Comparison of ENCODE assay signal across 27 cellular contexts in genomic region chr5:36175043-36175442, GRCh38. TPM values are rescaled to one million over a fixed set of nuclear protein-coding genes. Genes with fewer than 3 reads are reported as not detected.
A peak's percentile ranks its signal among the peaks of the same experiment; 100 is the strongest.
DNase-seq lines count a peak whose midpoint lies in the region; ATAC-seq and TF ChIP-seq lines count a peak whose summit lies in the region.
"Had no signal": no experiment of that assay in that cellular context is flagged by ENCODE, and none has a peak within 500 bp of the region (broad histone marks: within the 10 kb centered on the region; RNA-seq: fewer than 3 reads in every experiment).

No MANE protein-coding gene starts in this region.

- H3K4me3 ChIP-seq in GM23338: no peak overlapping the region
- H3K4me3 ChIP-seq: A549, BLaER1, GM12878, K562, SJCRH30 had no signal

- peaks cover 45% of the 10 kb centered on the region for H3K36me3 ChIP-seq in GM23338 (ENCODE audit: insufficient read depth)

- no peaks in the 10 kb centered on the region for H3F3A ChIP-seq in GM23338 (replicated peaks; ENCODE audit: low read depth)

- H3K27me3 Mint-ChIP-seq in GM23338 (ENCODE audit: insufficient read depth, low read depth, poor library complexity) (no peaks in the 10 kb centered on the region), WTC11 (ENCODE audit: low read depth) (no peaks in the 10 kb centered on the region), progenitor cell of endocrine pancreas (no peaks in the 10 kb centered on the region)
- H3K27me3 Mint-ChIP-seq in activated naive CD4-positive, alpha-beta T cell treated with anti-CD3 and anti-CD28 coated beads for 36 hours (ENCODE audit: low read depth): no peaks in the 10 kb centered on the region
- H3K27me3 Mint-ChIP-seq: CD4-positive, alpha-beta T cell had no signal

- H2AFZ ChIP-seq in GM23338: no peak overlapping the region

- POLR2A ChIA-PET in WTC11 (lab: Charles Lee): no interaction called here

- H3K27me3 ChIP-seq in GM23338 (ENCODE audit: insufficient read depth) (no peaks in the 10 kb centered on the region), layer of hippocampus (ENCODE audit: control insufficient read depth, insufficient read depth, low read length) (no peaks in the 10 kb centered on the region)
- H3K27me3 ChIP-seq: BLaER1, SJCRH30 had no signal

- peak overlapping the region; percentile 77 for H3K27ac Mint-ChIP-seq in GM23338
- peak overlapping the region; percentile 55; the same call in 1 of the 2 replicates for H3K27ac Mint-ChIP-seq in WTC11
- H3K27ac Mint-ChIP-seq in progenitor cell of endocrine pancreas: peak overlapping the region; percentile 15
- no peak overlapping the region for H3K27ac Mint-ChIP-seq in activated naive CD4-positive, alpha-beta T cell treated with anti-CD3 and anti-CD28 coated beads for 36 hours
- H3K27ac Mint-ChIP-seq: CD4-positive, alpha-beta T cell had no signal

- intact Hi-C loops in activated naive CD4-positive, alpha-beta T cell treated with anti-CD3 and anti-CD28 coated beads for 36 hours (cut with micrococcal nuclease): no loop called here

- H4K20me1 ChIP-seq in GM23338 (replicated peaks; ENCODE audit: insufficient read depth): no peaks in the 10 kb centered on the region; the same call in 1 of the 2 replicates
- H4K20me1 ChIP-seq: BLaER1 had no signal

- H3K9me2 ChIP-seq in GM23338 (ENCODE audit: insufficient read depth): no peaks in the 10 kb centered on the region

- H3K27ac ChIP-seq in GM23338 (ENCODE audit: low read depth) (no peak overlapping the region; the same call in 1 of the 2 replicates), layer of hippocampus (ENCODE audit: low read depth, low read length) (peak overlapping the region; percentile 39)
- H3K27ac ChIP-seq: A549, BLaER1, HL-60, SJCRH30 had no signal

- no peaks in the 10 kb centered on the region for H3K9me3 Mint-ChIP-seq in GM23338
- no peaks in the 10 kb centered on the region for H3K9me3 Mint-ChIP-seq in WTC11
- H3K9me3 Mint-ChIP-seq in progenitor cell of endocrine pancreas (ENCODE audit: low read depth): no peaks in the 10 kb centered on the region
- no peaks in the 10 kb centered on the region for H3K9me3 Mint-ChIP-seq in activated naive CD4-positive, alpha-beta T cell treated with anti-CD3 and anti-CD28 coated beads for 36 hours
- H3K9me3 Mint-ChIP-seq: CD4-positive, alpha-beta T cell had no signal

- CTCF ChIA-PET in WTC11 (lab: Charles Lee): no interaction called here
- CTCF ChIA-PET in activated naive CD4-positive, alpha-beta T cell treated with anti-CD3 and anti-CD28 coated beads for 36 hours (lab: Charles Lee): interaction anchor here (0.6 kb wide), 1 partner anchor 47 kb away, joined by 3 read pairs; no protein-coding TSS in a partner anchor

- H3K4me3 Mint-ChIP-seq in GM23338 (no peak overlapping the region), WTC11 (no peak overlapping the region), progenitor cell of endocrine pancreas (ENCODE audit: low read depth) (no peak overlapping the region)
- no peak overlapping the region for H3K4me3 Mint-ChIP-seq in activated naive CD4-positive, alpha-beta T cell treated with anti-CD3 and anti-CD28 coated beads for 36 hours
- H3K4me3 Mint-ChIP-seq: CD4-positive, alpha-beta T cell had no signal

- H3K4me1 Mint-ChIP-seq in GM23338: no peaks in the 10 kb centered on the region
- H3K4me1 Mint-ChIP-seq in WTC11: no peaks in the 10 kb centered on the region
- peaks cover 5% of the 10 kb centered on the region for H3K4me1 Mint-ChIP-seq in progenitor cell of endocrine pancreas (ENCODE audit: low read depth)
- no peaks in the 10 kb centered on the region for H3K4me1 Mint-ChIP-seq in activated naive CD4-positive, alpha-beta T cell treated with anti-CD3 and anti-CD28 coated beads for 36 hours (ENCODE audit: low read depth)

- TF ChIP-seq CTCF in GM23338 (conservative IDR thresholded peaks at IDR 0.05; ENCODE audit: low read depth in 2 of 2): no peak
- no peak for TF ChIP-seq CTCF in WTC11 (IDR thresholded peaks at IDR 0.05)
- no peak for TF ChIP-seq CTCF in progenitor cell of endocrine pancreas (IDR thresholded peaks at IDR 0.05; ENCODE audit: unreplicated experiment)

- H3K36me3 Mint-ChIP-seq in GM23338 (ENCODE audit: low read depth): peaks cover 78% of the 10 kb centered on the region
- H3K36me3 Mint-ChIP-seq in WTC11: peaks cover 61% of the 10 kb centered on the region
- peaks cover 14% of the 10 kb centered on the region for H3K36me3 Mint-ChIP-seq in progenitor cell of endocrine pancreas (ENCODE audit: insufficient read depth)
- H3K36me3 Mint-ChIP-seq in activated naive CD4-positive, alpha-beta T cell treated with anti-CD3 and anti-CD28 coated beads for 36 hours (ENCODE audit: low read depth): peaks cover 32% of the 10 kb centered on the region

- no peak for ATAC-seq in GM23338
- no peak for ATAC-seq in WTC11
- ATAC-seq: A549, GM12878, HepG2, K562 had no signal

- H3K4me1 ChIP-seq in GM23338 (ENCODE audit: insufficient read depth): no peaks in the 10 kb centered on the region
- H3K4me1 ChIP-seq: A549 had no signal

- no peaks in the 10 kb centered on the region for H3K79me2 ChIP-seq in GM23338 (replicated peaks; ENCODE audit: insufficient read depth)

- H3K4me2 ChIP-seq in GM23338: no peak overlapping the region
- H3K4me2 ChIP-seq: A549, BLaER1 had no signal

- DNase-seq in GM23338 (ENCODE audit: low spot score): no peak
- no peak for DNase-seq in WTC11 (ENCODE audit: low spot score)
- no peak for DNase-seq in progenitor cell of endocrine pancreas (ENCODE audit: low spot score, unreplicated experiment)
- no peak for DNase-seq in hepatic stellate cell (ENCODE audit: low spot score)
- DNase-seq in NCI-H1092 (lab: John Stamatoyannopoulos, UW): no peak
- DNase-seq in activated naive CD4-positive, alpha-beta T cell treated with anti-CD3 and anti-CD28 coated beads for 36 hours: no peak
- DNase-seq in germinal center (ENCODE audit: low spot score): no peak
- DNase-seq: CD4-positive, alpha-beta T cell; COR-L47; DMS 273 treated with DMSO at 0.1 percent for 48 hours; DND-41; H7; NCI-H1092 treated with DMSO at 0.1 percent for 48 hours; NCI-H1436 treated with DMSO at 0.1 percent for 48 hours; NCI-H1930; NCI-H226; NCI-H510A treated with DMSO at 0.1 percent for 48 hours; NCI-H748 treated with DMSO at 0.1 percent for 48 hours; OCI-M1; SJCRH30 had no signal

TF ChIP-seq in WTC11, 78 proteins besides CTCF, POLR2A, EP300 and RAD21:
- TF ChIP-seq FOXP1 (CRISPR knock-in tag; IDR thresholded peaks at IDR 0.05; ENCODE audit: borderline replicate concordance) (no peak), E2F5 (CRISPR knock-in tag; IDR thresholded peaks at IDR 0.05) (no peak), ZNF396 (CRISPR knock-in tag; IDR thresholded peaks at IDR 0.05; ENCODE audit: borderline replicate concordance) (no peak), ATF1 (CRISPR knock-in tag; IDR thresholded peaks at IDR 0.05) (no peak), OVOL2 (CRISPR knock-in tag; IDR thresholded peaks at IDR 0.05; ENCODE audit: borderline replicate concordance) (no peak), ERG (CRISPR knock-in tag; IDR thresholded peaks at IDR 0.05) (no peak), ZNF121 (CRISPR knock-in tag; IDR thresholded peaks at IDR 0.05) (no peak), ZNF423 (CRISPR knock-in tag; IDR thresholded peaks at IDR 0.05) (no peak)

RNA-seq across cellular contexts. Expression of gene SKP2, which starts 23.1 kb away (rescaled TPM):
- 75.6 and 97.9 TPM in 2 replicates for total RNA-seq in GM23338 (2014; rRNA removed; shearing (Covaris generic))
- 63.5 and 66.6 TPM in 2 replicates for polyA plus RNA-seq in GM23338 (2016; fragmentation: Nextera tagmentation; extraction: Ambion mirVana)
- total RNA-seq in WTC11 (2021) (64.2 to 68.0 TPM (median 66.4 TPM) in 3 replicates), progenitor cell of endocrine pancreas (61.3 and 68.4 TPM in 2 replicates)
- 10 to 100 TPM; 44.4 to 48.1 TPM for total RNA-seq in activated naive CD4-positive, alpha-beta T cell treated with anti-CD3 and anti-CD28 coated beads for 36 hours

RNA-seq across cellular contexts. Expression of gene LMBRD2, which starts 23.4 kb away (rescaled TPM):
- 6.2 and 6.4 TPM in 2 replicates for total RNA-seq in GM23338 (2014; rRNA removed; shearing (Covaris generic))
- polyA plus RNA-seq in GM23338 (2016; fragmentation: Nextera tagmentation; extraction: Ambion mirVana): 3.2 and 4.4 TPM in 2 replicates
- total RNA-seq in WTC11 (2021) (4.3 to 5.6 TPM (median 4.9 TPM) in 3 replicates), progenitor cell of endocrine pancreas (6.9 and 7.5 TPM in 2 replicates)
- 1 to 10 TPM; 7.6 to 8.0 TPM for total RNA-seq in activated naive CD4-positive, alpha-beta T cell treated with anti-CD3 and anti-CD28 coated beads for 36 hours
